Comparison of ENCODE assay signal across 23 cellular contexts in genomic region chr7:92460109-92460508, GRCh38. TPM values are rescaled to one million over a fixed set of nuclear protein-coding genes. Genes with fewer than 3 reads are reported as not detected.
A peak's percentile ranks its signal among the peaks of the same experiment; 100 is the strongest.
DNase-seq lines count a peak whose midpoint lies in the region; ATAC-seq, FAIRE-seq and TF ChIP-seq lines count a peak whose summit lies in the region.
"Had no signal": no experiment of that assay in that cellular context is flagged by ENCODE, and none has a peak within 500 bp of the region (broad histone marks: within the 10 kb centered on the region; RNA-seq: fewer than 3 reads in every experiment).

No MANE protein-coding gene starts in this region.

- in situ Hi-C loops in K562 (cut with MboI) = no loop called here

- H3K4me1 Mint-ChIP-seq in stimulated activated naive CD8-positive, alpha-beta T cell treated with anti-CD3 and anti-CD28 coated beads, Interleukin-15, amount 100 ng/mL, for 72 hours = no peaks in the 10 kb centered on the region

- H3K4me1 ChIP-seq in K562 (replicated peaks in 1 of 2; ENCODE audit: control insufficient read depth in 2 of 2, insufficient read depth in 2 of 2, low read length in 2 of 2) = peaks cover 0 to 4% of the 10 kb centered on the region in 2 experiments; a peak in 2 of 5 replicates
- H3K4me1 ChIP-seq: BLaER1 had no signal

- ATAC-seq in K562 = no peak
- peak; percentile 16 for ATAC-seq in left colon
- ATAC-seq in stimulated activated naive CD8-positive, alpha-beta T cell treated with anti-CD3 and anti-CD28 coated beads, Interleukin-15, amount 100 ng/mL, for 72 hours = no peak

- CTCF ChIA-PET in K562 (lab: Yijun Ruan, JAX; ENCODE audit: low intra/inter-chr PET ratio) = interaction anchor here (1.0 kb wide), 1 partner anchor 580 kb away, joined by 4 read pairs; the partner anchor contains the start of gene MTERF1

- no TSS peak for BruUV-seq in K562 (replicated peaks; lab: Mats Ljungman, UMichigan)

- H3K27ac ChIP-seq in 22Rv1 (peak overlapping the region; percentile 2; the same call in 1 of the 2 replicates), K562 (ENCODE audit: extremely low read depth, low read depth, low read length) (no peak overlapping the region)
- H3K27ac ChIP-seq: A549, BLaER1, KMS-11 had no signal

- no peak overlapping the region for H3K27ac Mint-ChIP-seq in stimulated activated naive CD8-positive, alpha-beta T cell treated with anti-CD3 and anti-CD28 coated beads, Interleukin-15, amount 100 ng/mL, for 72 hours

- H3K79me2 ChIP-seq in K562 (ENCODE audit: control insufficient read depth, insufficient read depth, low read length) = no peaks in the 10 kb centered on the region

- H3K27me3 ChIP-seq in K562 (ENCODE audit: control insufficient read depth in 2 of 2, insufficient read depth in 2 of 2, low read length in 2 of 2) = no peaks in the 10 kb centered on the region
- H3K27me3 ChIP-seq: BLaER1 had no signal

- no peak for TF ChIP-seq EP300 in K562 (IDR thresholded peaks at IDR 0.05; ENCODE audit: low read length)

- no peak for TF ChIP-seq POLR2A in K562 (conservative IDR thresholded peaks at IDR 0.05)

- DNase-seq in HPDE6-E6E7 (ENCODE audit: extremely low spot score) = peak; percentile 9
- DNase-seq in K562 (ENCODE audit: extremely low read depth in 1 of 4, low spot score in 3 of 4) = no peak
- no peak for DNase-seq in left colon
- DNase-seq in stimulated activated naive CD8-positive, alpha-beta T cell treated with anti-CD3 and anti-CD28 coated beads, Interleukin-15, amount 100 ng/mL, for 72 hours = no peak
- DNase-seq in NCI-H82 (lab: John Stamatoyannopoulos, UW) = no peak
- DNase-seq in pons (ENCODE audit: low spot score) = no peak
- DNase-seq in effector CD8-positive, alpha-beta T cell (lab: John Stamatoyannopoulos, UW) = no peak
- DNase-seq: CD8-positive, alpha-beta memory T cell; DND-41; HFFc6; NCI-H1417 treated with DMSO at 0.1 percent for 48 hours; NCI-H2029 treated with DMSO at 0.1 percent for 48 hours; NCI-H2171 treated with DMSO at 0.1 percent for 48 hours; NCI-H446; NCI-H69; NK-92 treated with Interleukin-12 subunit alpha and Interleukin-12 subunit beta, amount 100 ng/mL, for 24 hours; SHP77; SK-N-SH had no signal

- no peaks in the 10 kb centered on the region for H3K9me1 ChIP-seq in K562 (ENCODE audit: control insufficient read depth, insufficient read depth, low read length)

- no peak for FAIRE-seq in K562 (lab: Jason Lieb, UNC)
- FAIRE-seq: A549, H54 had no signal

- no peaks in the 10 kb centered on the region for H3K27me3 Mint-ChIP-seq in stimulated activated naive CD8-positive, alpha-beta T cell treated with anti-CD3 and anti-CD28 coated beads, Interleukin-15, amount 100 ng/mL, for 72 hours
- H3K27me3 Mint-ChIP-seq: CD8-positive, alpha-beta memory T cell had no signal

- no peaks in the 10 kb centered on the region for H4K20me1 ChIP-seq in K562 (replicated peaks; ENCODE audit: control insufficient read depth, insufficient read depth, low read length)
- H4K20me1 ChIP-seq: BLaER1 had no signal

- WGBS in K562 (ENCODE audit: insufficient coverage, low coverage, missing lambda C conversion rate) = 81% methylated on average over 2 of the region's 2 CpGs

- H3K36me3 ChIP-seq in K562 (ENCODE audit: control insufficient read depth, insufficient read depth, low read length) = peaks cover 29% of the 10 kb centered on the region

- H3K4me3 Mint-ChIP-seq in stimulated activated naive CD8-positive, alpha-beta T cell treated with anti-CD3 and anti-CD28 coated beads, Interleukin-15, amount 100 ng/mL, for 72 hours = no peak overlapping the region
- H3K4me3 Mint-ChIP-seq: CD8-positive, alpha-beta memory T cell; HFFc6 had no signal

- no peak for TF ChIP-seq RAD21 in K562 (CRISPR knock-in tag; conservative IDR thresholded peaks at IDR 0.05 in 1 of 2, IDR thresholded peaks at IDR 0.05 in 1 of 2)

- no peak overlapping the region for H2AFZ ChIP-seq in K562 (ENCODE audit: low read depth, low read length)

- intact Hi-C loops in K562 (cut with micrococcal nuclease) = loop anchor here (2.0 kb wide), 1 partner anchor 579 kb away; the partner anchor contains the start of gene MTERF1
- intact Hi-C loops in left colon (cut with DNase I, micrococcal nuclease) = no loop called here

- H3K4me2 ChIP-seq in K562 (ENCODE audit: insufficient read depth, low read length) = no peak overlapping the region
- H3K4me2 ChIP-seq: A549, BLaER1, KMS-11, SK-N-SH had no signal

- no peak overlapping the region for H3K4me3 ChIP-seq in K562
- H3K4me3 ChIP-seq: A549, BLaER1 had no signal

- no peak overlapping the region for H3K9ac ChIP-seq in K562 (ENCODE audit: insufficient read depth in 1 of 2, low read depth in 2 of 2, low read length in 2 of 2)
- H3K9ac ChIP-seq: BLaER1, KMS-11, SK-N-SH had no signal

- POLR2A ChIA-PET in K562 (lab: Yijun Ruan, JAX) = interaction anchor here (1.4 to 2.0 kb wide), 2 partner anchors 9 to 12 kb away, joined by 5 to 15 read pairs; partner anchors contain the start of gene GATAD1

- no peaks in the 10 kb centered on the region for H3K9me3 ChIP-seq in K562 (replicated peaks; ENCODE audit: control insufficient read depth, insufficient read depth, low read depth, low read length)
- H3K9me3 ChIP-seq: A549, BLaER1, SK-N-SH had no signal

- TF ChIP-seq CTCF in 22Rv1 (IDR thresholded peaks at IDR 0.05) = no peak
- no peak for TF ChIP-seq CTCF in K562 (IDR thresholded peaks at IDR 0.05 in 2 of 3, conservative IDR thresholded peaks at IDR 0.05 in 1 of 3; ENCODE audit: insufficient read depth in 2 of 3, low read depth in 1 of 3, low read length in 3 of 3)

- H3K9me3 Mint-ChIP-seq in stimulated activated naive CD8-positive, alpha-beta T cell treated with anti-CD3 and anti-CD28 coated beads, Interleukin-15, amount 100 ng/mL, for 72 hours = no peaks in the 10 kb centered on the region
- H3K9me3 Mint-ChIP-seq: CD8-positive, alpha-beta memory T cell; HFFc6 had no signal

TF ChIP-seq in K562, 482 proteins besides CTCF, POLR2A, EP300 and RAD21:
- TF ChIP-seq ZNF311 (CRISPR knock-in tag; IDR thresholded peaks at IDR 0.05) (no peak), NR4A1 (CRISPR knock-in tag; IDR thresholded peaks at IDR 0.05) (no peak), NR4A1 (tag; IDR thresholded peaks at IDR 0.05) (no peak), PURB (CRISPR knock-in tag; IDR thresholded peaks at IDR 0.05; ENCODE audit: low read depth) (no peak), POLR2AphosphoS5 (IDR thresholded peaks at IDR 0.05; ENCODE audit: control insufficient read depth, insufficient read depth, low read depth, low read length) (0 out of 2 replicates have a peak, but pooled peaks have one; percentile 19), ZNF717 (CRISPR knock-in tag; IDR thresholded peaks at IDR 0.05) (no peak), NR3C1 (CRISPR knock-in tag; IDR thresholded peaks at IDR 0.05) (no peak), ZNF347 (CRISPR knock-in tag; IDR thresholded peaks at IDR 0.05; ENCODE audit: low read depth) (no peak), E2F1 (CRISPR knock-in tag; IDR thresholded peaks at IDR 0.05) (no peak)

RNA-seq across cellular contexts. Expression of gene GATAD1, which starts 12.8 kb away (rescaled TPM):
- 74.9 and 145 TPM in 2 replicates for total RNA-seq in K562 (2011; cell fraction: chromatin; rRNA removed; ENCODE audit: low replicate concordance)
- 54.0 and 59.3 TPM in 2 replicates for total RNA-seq in K562 (2011; cell fraction: nucleolus; rRNA removed)
- total RNA-seq in K562 (2011; cell fraction: nucleoplasm; rRNA removed) = 82.3 and 137 TPM in 2 replicates
- total RNA-seq in K562 (2014; rRNA removed) = 24.6 and 34.7 TPM in 2 replicates
- 34.3 and 37.4 TPM in 2 replicates for total RNA-seq in K562 (2014; rRNA removed; fragmentation: Illumina TruSeq; extraction: Trizol)
- total RNA-seq in K562 (2015; rRNA removed; fragmentation: Illumina TruSeq; extraction: Trizol) = 34.6 and 37.1 TPM in 2 replicates
- total RNA-seq in K562 (2021) = 25.0 and 27.5 TPM in 2 replicates
- 54.9 and 67.7 TPM in 2 replicates for polyA plus RNA-seq in K562 (2011; rRNA removed)
- 21.4 and 35.1 TPM in 2 replicates for polyA plus RNA-seq in K562 (2011; cell fraction: cytosol; rRNA removed)
- polyA plus RNA-seq in K562 (2011; cell fraction: nucleus; rRNA removed) = 47.7 TPM in 2 replicates
- polyA plus RNA-seq in K562 (2012) = 19.0 and 41.6 TPM in 2 replicates
- 34.1 and 40.8 TPM in 2 replicates for polyA plus RNA-seq in K562 (2014; fragmentation: Illumina TruSeq; extraction: Trizol)
- 1 to 10 TPM; 9.3 to 9.4 TPM for polyA plus RNA-seq in K562 (2014; fragmentation: Nextera tagmentation; extraction: Ambion mirVana)
- 37.2 and 39.2 TPM in 2 replicates for polyA plus RNA-seq in K562 (2014; rRNA removed)
- 44.5 and 46.3 TPM in 2 replicates for polyA minus RNA-seq in K562 (2011; rRNA and poly(A)+ RNA removed)
- polyA minus RNA-seq in K562 (2011; cell fraction: cytosol; rRNA and poly(A)+ RNA removed) = 13.2 and 19.8 TPM in 2 replicates
- polyA minus RNA-seq in K562 (2011; cell fraction: nucleus; rRNA and poly(A)+ RNA removed) = 59.0 and 88.5 TPM in 2 replicates
- total RNA-seq in left colon = 10 to 100 TPM; 29.7 to 34.3 TPM

RNA-seq across cellular contexts. Expression of gene ERVW-1, which starts 17.6 kb away (rescaled TPM):
- total RNA-seq in K562 (2011; cell fraction: chromatin; rRNA removed; ENCODE audit: low replicate concordance) = 0.14 TPM in 1 of 2 replicates, not detected in the other
- total RNA-seq in K562 (2011; cell fraction: nucleolus; rRNA removed) = not detected in 2 replicates
- 0.44 TPM in 1 of 2 replicates, not detected in the other for total RNA-seq in K562 (2011; cell fraction: nucleoplasm; rRNA removed)
- not detected in 2 replicates for total RNA-seq in K562 (2014; rRNA removed)
- total RNA-seq in K562 (2014; rRNA removed; fragmentation: Illumina TruSeq; extraction: Trizol) = not detected in 2 replicates
- total RNA-seq in K562 (2015; rRNA removed; fragmentation: Illumina TruSeq; extraction: Trizol) = 0.04 TPM in 1 of 2 replicates, not detected in the other
- total RNA-seq in K562 (2021) = not detected in 2 replicates
- polyA plus RNA-seq in K562 (2011; rRNA removed) = not detected in 2 replicates
- polyA plus RNA-seq in K562 (2011; cell fraction: cytosol; rRNA removed) = not detected in 2 replicates
- not detected in 2 replicates for polyA plus RNA-seq in K562 (2011; cell fraction: nucleus; rRNA removed)
- polyA plus RNA-seq in K562 (2012) = 0.13 and 0.43 TPM in 2 replicates
- polyA plus RNA-seq in K562 (2014; fragmentation: Illumina TruSeq; extraction: Trizol) = not detected in 2 replicates
- not detected for polyA plus RNA-seq in K562 (2014; fragmentation: Nextera tagmentation; extraction: Ambion mirVana)
- polyA plus RNA-seq in K562 (2014; rRNA removed) = not detected in 2 replicates
- polyA minus RNA-seq in K562 (2011; rRNA and poly(A)+ RNA removed) = not detected in 2 replicates
- polyA minus RNA-seq in K562 (2011; cell fraction: cytosol; rRNA and poly(A)+ RNA removed) = not detected in 2 replicates
- polyA minus RNA-seq in K562 (2011; cell fraction: nucleus; rRNA and poly(A)+ RNA removed) = not detected in 2 replicates
- total RNA-seq in left colon = not detected
- total RNA-seq: CD8-positive, alpha-beta memory T cell; HFFc6 had no signal
- polyA plus RNA-seq: A549; CD8-positive, alpha-beta memory T cell; SK-N-SH had no signal
